1 cellular context compared by ENCODE assay signal in the genomic region with DNA sequence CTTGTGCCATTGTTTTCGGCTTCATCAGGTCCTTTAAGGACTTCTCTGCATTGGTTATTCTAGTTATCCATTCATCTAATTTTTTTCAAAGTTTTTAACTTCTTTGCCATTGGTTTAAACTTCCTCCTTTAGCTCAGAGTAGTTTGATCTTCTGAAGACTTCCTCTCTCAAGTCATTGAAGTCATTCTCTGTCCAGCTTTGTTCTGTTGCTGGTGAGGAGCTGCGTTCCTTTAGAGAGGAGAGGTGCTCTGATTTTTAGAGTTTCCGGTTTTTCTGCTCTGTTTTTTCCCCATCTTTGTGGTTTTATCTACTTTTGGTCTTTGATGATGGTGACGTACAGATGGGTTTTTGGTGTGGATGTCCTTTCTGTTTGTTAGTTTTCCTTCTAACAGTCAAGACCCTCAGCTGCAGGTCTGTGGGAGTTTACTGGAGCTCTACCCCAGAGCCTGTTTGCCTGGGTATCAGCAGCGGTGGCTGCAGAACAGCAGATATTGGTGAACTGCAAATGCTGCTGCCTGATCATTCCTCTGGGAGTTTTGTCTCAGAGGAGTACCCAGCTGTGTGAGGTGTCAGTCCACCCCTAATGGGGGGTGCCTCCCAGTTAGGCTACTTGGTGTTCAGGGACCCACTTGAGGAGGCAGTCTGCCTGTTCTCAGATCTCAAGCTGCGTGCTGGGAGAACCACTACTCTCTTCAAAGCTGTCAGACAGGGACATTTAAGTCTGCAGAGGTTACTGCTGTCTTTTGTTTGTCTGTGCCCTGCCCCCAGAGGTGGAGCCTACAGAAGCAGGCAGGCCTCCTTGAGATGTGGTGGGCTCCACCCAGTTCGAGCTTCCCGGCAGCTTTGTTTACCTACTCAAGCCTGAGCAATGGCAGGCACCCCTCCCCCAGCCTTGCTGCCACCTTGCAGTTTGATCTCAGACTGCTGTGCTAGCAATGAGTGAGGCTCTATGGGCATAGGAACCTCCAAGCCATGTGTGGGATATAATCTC.
TF ChIP-seq lines count a peak whose summit lies in the region.

No MANE protein-coding gene starts in this region.

TF ChIP-seq in HepG2, 621 proteins besides CTCF, POLR2A, EP300 and RAD21 (continued from another document):
- TF ChIP-seq ARID5B (CRISPR knock-in tag; IDR thresholded peaks at IDR 0.05) (peak; percentile 50; the same call in 1 of the 2 replicates), ZNF687 (CRISPR knock-in tag; IDR thresholded peaks at IDR 0.05) (peak; percentile 38; the same call in 1 of the 2 replicates)
